ENCODE assay signal across 31 cellular contexts in the genomic region with DNA sequence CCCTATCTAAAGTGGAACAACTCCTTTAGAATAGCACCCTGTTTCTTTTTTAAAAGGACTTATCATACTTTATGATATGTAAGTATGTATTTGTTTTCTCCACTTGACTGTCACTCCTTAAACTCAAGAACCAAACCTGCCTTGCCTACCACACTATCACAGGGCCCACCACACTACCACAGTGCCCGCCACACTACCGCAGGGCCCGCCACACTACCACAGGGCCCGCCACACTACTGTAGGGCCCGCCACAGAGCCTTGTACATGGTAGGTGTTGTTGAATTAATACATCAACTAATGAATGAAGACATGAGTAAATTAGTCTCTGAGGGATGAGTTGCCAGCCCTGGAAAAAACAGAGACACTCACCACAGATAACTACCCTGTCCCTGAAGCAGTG.
"Had no signal": no experiment of that assay in that cellular context is flagged by ENCODE, and none has a peak within 500 bp of the region (broad histone marks: within the 10 kb centered on the region; RNA-seq: fewer than 3 reads in every experiment).

No MANE protein-coding gene starts in this region.

- H3K27me3 Mint-ChIP-seq: activated B cell treated with CpG ODN at 0.5 μM for 24 hours; activated CD4-positive, alpha-beta memory T cell treated with anti-CD3 and anti-CD28 coated beads for 36 hours; activated naive CD4-positive, alpha-beta T cell treated with anti-CD3 and anti-CD28 coated beads, Interleukin-2, amount 10 ng/mL, durations not matched to agents 7 days and 5 days; activated naive CD8-positive, alpha-beta T cell treated with anti-CD3 and anti-CD28 coated beads, Interleukin-2, amount 10 ng/mL, durations not matched to agents 7 days and 5 days; IgD-negative memory B cell; T-cell had no signal

- ATAC-seq: PC-3, SK-N-SH treated with all-trans-retinoic acid at 6 μM for 48 hours, T-cell had no signal

- H3K9me3 ChIP-seq: adrenal gland, Peyer's patch had no signal

- DNase-seq: activated B cell treated with CpG ODN at 0.5 μM for 24 hours; activated CD4-positive, alpha-beta memory T cell treated with anti-CD3 and anti-CD28 coated beads for 36 hours; activated CD4-positive, alpha-beta T cell treated with anti-CD3 and anti-CD28 coated beads for 4 hours; activated CD4-positive, alpha-beta T cell treated with anti-CD3 and anti-CD28 coated beads, Interleukin-2, amount 50 U/mL, for 1 hour; activated CD4-positive, CD25-positive, alpha-beta regulatory T cell treated with anti-CD3 and anti-CD28 coated beads, Interleukin-2, amount 50 U/mL, for 72 hours; activated CD8-positive, alpha-beta memory T cell treated with anti-CD3 and anti-CD28 coated beads, Interleukin-2, amount 50 U/mL, for 4 hours; activated gamma-delta T cell treated with Interleukin-2 at 50 U/mL for 16 hours; activated naive CD4-positive, alpha-beta T cell treated with anti-CD3 and anti-CD28 coated beads, Interleukin-2, amount 10 ng/mL, durations not matched to agents 7 days and 5 days; activated naive CD8-positive, alpha-beta T cell treated with anti-CD3 and anti-CD28 coated beads, Interleukin-2, amount 10 ng/mL, durations not matched to agents 7 days and 5 days; activated T-cell treated with anti-CD3 and anti-CD28 coated beads for 4 hours; activated T-cell treated with anti-CD3 and anti-CD28 coated beads, Interleukin-2, amount 50 U/mL, for 48 hours; adrenal gland; Karpas-422; KBM-7; NCI-H1105 treated with DMSO at 0.1 percent for 48 hours; NCI-H1436 treated with DMSO at 0.1 percent for 48 hours; NCI-H1694 treated with DMSO at 0.1 percent for 48 hours; NCI-H2029; NCI-H345; NCI-H524 treated with DMSO at 0.1 percent for 48 hours; PC-3; Peyer's patch; RPMI8226; SHP77 treated with DMSO at 0.1 percent for 48 hours; T-cell; T-helper 2 cell; T-helper 9 cell had no signal

- H3K27ac Mint-ChIP-seq: activated B cell treated with CpG ODN at 0.5 μM for 24 hours; activated CD4-positive, alpha-beta memory T cell treated with anti-CD3 and anti-CD28 coated beads for 36 hours; activated naive CD4-positive, alpha-beta T cell treated with anti-CD3 and anti-CD28 coated beads, Interleukin-2, amount 10 ng/mL, durations not matched to agents 7 days and 5 days; activated naive CD8-positive, alpha-beta T cell treated with anti-CD3 and anti-CD28 coated beads, Interleukin-2, amount 10 ng/mL, durations not matched to agents 7 days and 5 days; brain; IgD-negative memory B cell; T-cell had no signal

- H3K4me3 ChIP-seq: adrenal gland, Peyer's patch had no signal

- H3K9me3 Mint-ChIP-seq: activated naive CD8-positive, alpha-beta T cell treated with anti-CD3 and anti-CD28 coated beads, Interleukin-2, amount 10 ng/mL, durations not matched to agents 7 days and 5 days had no signal

- H3K27me3 ChIP-seq: adrenal gland, Peyer's patch had no signal

- H3K4me1 Mint-ChIP-seq: activated B cell treated with CpG ODN at 0.5 μM for 24 hours; activated naive CD4-positive, alpha-beta T cell treated with anti-CD3 and anti-CD28 coated beads, Interleukin-2, amount 10 ng/mL, durations not matched to agents 7 days and 5 days; activated naive CD8-positive, alpha-beta T cell treated with anti-CD3 and anti-CD28 coated beads, Interleukin-2, amount 10 ng/mL, durations not matched to agents 7 days and 5 days; T-cell had no signal

- H3K27ac ChIP-seq: adrenal gland, Peyer's patch, VCaP had no signal

- H3K4me3 Mint-ChIP-seq: activated B cell treated with CpG ODN at 0.5 μM for 24 hours; activated CD4-positive, alpha-beta memory T cell treated with anti-CD3 and anti-CD28 coated beads for 36 hours; activated naive CD4-positive, alpha-beta T cell treated with anti-CD3 and anti-CD28 coated beads, Interleukin-2, amount 10 ng/mL, durations not matched to agents 7 days and 5 days; activated naive CD8-positive, alpha-beta T cell treated with anti-CD3 and anti-CD28 coated beads, Interleukin-2, amount 10 ng/mL, durations not matched to agents 7 days and 5 days; brain; IgD-negative memory B cell; T-cell had no signal
